In the genomic region with DNA sequence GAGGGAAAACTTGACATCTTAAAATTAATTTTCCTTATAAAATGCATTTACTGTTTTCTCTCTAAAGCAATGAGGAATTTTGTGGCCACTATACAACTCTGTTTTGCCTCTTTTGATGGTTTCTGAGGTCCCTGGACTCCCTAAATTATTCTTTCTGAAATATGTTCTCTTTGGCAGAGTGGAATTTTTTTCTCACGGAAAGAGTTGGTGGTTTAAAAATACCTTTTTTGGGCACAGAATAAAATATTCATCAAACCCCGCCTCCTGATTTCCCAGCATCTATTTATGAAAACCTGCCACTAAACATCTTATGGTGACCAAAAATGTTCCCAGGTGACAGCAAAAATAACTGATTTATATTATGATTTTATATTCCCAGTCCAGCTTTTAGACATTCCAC, we compare ENCODE assay signal across 19 cellular contexts.
"Had no signal": no experiment of that assay in that cellular context is flagged by ENCODE, and none has a peak within 500 bp of the region (broad histone marks: within the 10 kb centered on the region; RNA-seq: fewer than 3 reads in every experiment).

No MANE protein-coding gene starts in this region.

- H3K4me1 ChIP-seq: adrenal gland, body of pancreas, gastrocnemius medialis, left lung, right lobe of liver, stomach, testis had no signal

- H3K27me3 ChIP-seq: adrenal gland, body of pancreas, gastrocnemius medialis, left lung, stomach, testis had no signal

- H3K9me3 ChIP-seq: adrenal gland, body of pancreas, gastrocnemius medialis, left lung, mucosa of descending colon, right lobe of liver, stomach, testis had no signal

- H3K27ac ChIP-seq: adrenal gland, body of pancreas, gastrocnemius medialis, left lung, right lobe of liver, stomach, testis had no signal

- ATAC-seq: activated T-cell treated with anti-CD3 and anti-CD28 coated beads, Interleukin-2, amount 50 U/mL, for 4 hours; body of pancreas; gastrocnemius medialis; left lung; mucosa of descending colon; right lobe of liver; WTC11 had no signal

- H3K4me3 ChIP-seq: adrenal gland, body of pancreas, gastrocnemius medialis, left lung, mucosa of descending colon, right lobe of liver, stomach, testis had no signal

- H3K36me3 ChIP-seq: adrenal gland, gastrocnemius medialis, left lung, right lobe of liver, stomach had no signal

- DNase-seq: activated CD4-positive, alpha-beta memory T cell treated with anti-CD3 and anti-CD28 coated beads, Interleukin-2, amount 10 ng/mL, durations not matched to agents 7 days and 5 days; activated CD4-positive, alpha-beta T cell treated with anti-CD3 and anti-CD28 coated beads for 4 hours; activated effector memory CD4-positive, alpha-beta T cell treated with Interleukin-2 at 50 U/mL for 16 hours; activated naive CD4-positive, alpha-beta T cell treated with anti-CD3 and anti-CD28 coated beads, Interleukin-2, amount 50 U/mL, for 16 hours; activated T-cell treated with anti-CD3 and anti-CD28 coated beads, Interleukin-2, amount 50 U/mL, for 4 hours; adrenal gland; body of pancreas; central memory CD4-positive, alpha-beta T cell; effector memory CD4-positive, alpha-beta T cell; gastrocnemius medialis; kidney; left lung; mucosa of descending colon; nephron progenitor cell; right lobe of liver; stimulated activated CD4-positive, alpha-beta T cell treated with anti-CD3 and anti-CD28 coated beads, Interleukin-1b, Interleukin-23, amount 100 ng/mL, for 48 hours; stomach; testis had no signal
